Comparison of ENCODE assay signal across 13 cellular contexts in the genomic region with DNA sequence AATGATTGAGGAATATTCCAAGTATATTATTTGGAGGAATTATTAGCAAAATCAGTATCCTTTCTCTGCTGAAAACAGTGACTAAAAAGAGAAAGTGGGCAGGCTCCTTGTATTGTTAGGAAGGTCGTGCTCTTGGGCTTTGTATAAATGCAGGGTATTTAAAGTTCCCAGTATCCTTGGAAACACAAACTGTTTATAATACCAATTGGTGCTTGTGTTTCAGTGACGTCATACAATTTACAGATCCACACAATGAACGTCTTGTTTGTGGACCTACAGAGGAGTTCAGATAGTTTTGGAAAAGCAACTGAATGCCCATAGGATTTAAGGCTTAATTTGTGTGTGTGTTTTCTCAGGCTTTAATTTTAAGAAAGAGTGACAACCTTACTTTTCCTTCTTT.
DNase-seq lines count a peak whose midpoint lies in the region; ATAC-seq and TF ChIP-seq lines count a peak whose summit lies in the region.
"Had no signal": no experiment of that assay in that cellular context is flagged by ENCODE, and none has a peak within 500 bp of the region (broad histone marks: within the 10 kb centered on the region; RNA-seq: fewer than 3 reads in every experiment).

No MANE protein-coding gene starts in this region.

- peak overlapping the region; percentile 32 for H3K27ac Mint-ChIP-seq in chondrocyte (ENCODE audit: unreplicated experiment)
- H3K27ac Mint-ChIP-seq: CD8-positive, alpha-beta T cell; immature natural killer cell had no signal

- ATAC-seq in GM18861 (IDR thresholded peaks at IDR 0.05; ENCODE audit: unreplicated experiment), result no peak
- ATAC-seq: CD8-positive, alpha-beta T cell had no signal

- H3K9me3 Mint-ChIP-seq in chondrocyte (ENCODE audit: low read depth), result peaks cover 2% of the 10 kb centered on the region
- H3K9me3 Mint-ChIP-seq: CD8-positive, alpha-beta T cell had no signal

- H3K36me3 Mint-ChIP-seq in chondrocyte (ENCODE audit: low read depth), result no peaks in the 10 kb centered on the region
- H3K36me3 Mint-ChIP-seq: CD8-positive, alpha-beta T cell; immature natural killer cell had no signal

- DNase-seq in COLO829 (ENCODE audit: low spot score) (peak; percentile 99), NCI-H2227 (lab: John Stamatoyannopoulos, UW; ENCODE audit: unreplicated experiment) (peak; percentile 76), chondrocyte (ENCODE audit: low spot score) (no peak), lung microvascular endothelial cell (ENCODE audit: low read depth in 2 of 2) (peak; percentile 78 to 94), activated T-cell treated with anti-CD3 and anti-CD28 coated beads for 4 hours (no peak), DMS 273 (lab: John Stamatoyannopoulos, UW; ENCODE audit: unreplicated experiment) (no peak)
- DNase-seq in activated CD4-positive, alpha-beta T cell treated with anti-CD3 and anti-CD28 coated beads, Interleukin-2, amount 50 U/mL, for 48 hours, result no peak
- DNase-seq: CD8-positive, alpha-beta T cell; colonic mucosa; immature natural killer cell; right cardiac atrium; T-helper 2 cell had no signal

- no peaks in the 10 kb centered on the region for H3K27me3 Mint-ChIP-seq in chondrocyte (ENCODE audit: low read depth)

- TF ChIP-seq CTCF in chondrocyte (IDR thresholded peaks at IDR 0.05), result no peak

- H3K4me1 Mint-ChIP-seq in chondrocyte (ENCODE audit: low read depth), result peaks cover 38% of the 10 kb centered on the region
- H3K4me1 Mint-ChIP-seq: immature natural killer cell had no signal

- no peak overlapping the region for H3K4me3 Mint-ChIP-seq in chondrocyte (ENCODE audit: unreplicated experiment)
- H3K4me3 Mint-ChIP-seq: CD8-positive, alpha-beta T cell; immature natural killer cell had no signal

Comparison
In these comparisons a context has a peak if more than half of its experiments do, and no peak if none do; other contexts are left out.
1. DNase-seq: peak in COLO829 (single experiment), NCI-H2227 (single experiment) and lung microvascular endothelial cell (2 of 2); none in chondrocyte (single experiment), activated T-cell treated with anti-CD3 and anti-CD28 coated beads for 4 hours (single experiment), activated CD4-positive, alpha-beta T cell treated with anti-CD3 and anti-CD28 coated beads, Interleukin-2, amount 50 U/mL, for 48 hours (0 of 2) and DMS 273 (single experiment).